ENCODE assay signal across 13 cellular contexts in the genomic region with DNA sequence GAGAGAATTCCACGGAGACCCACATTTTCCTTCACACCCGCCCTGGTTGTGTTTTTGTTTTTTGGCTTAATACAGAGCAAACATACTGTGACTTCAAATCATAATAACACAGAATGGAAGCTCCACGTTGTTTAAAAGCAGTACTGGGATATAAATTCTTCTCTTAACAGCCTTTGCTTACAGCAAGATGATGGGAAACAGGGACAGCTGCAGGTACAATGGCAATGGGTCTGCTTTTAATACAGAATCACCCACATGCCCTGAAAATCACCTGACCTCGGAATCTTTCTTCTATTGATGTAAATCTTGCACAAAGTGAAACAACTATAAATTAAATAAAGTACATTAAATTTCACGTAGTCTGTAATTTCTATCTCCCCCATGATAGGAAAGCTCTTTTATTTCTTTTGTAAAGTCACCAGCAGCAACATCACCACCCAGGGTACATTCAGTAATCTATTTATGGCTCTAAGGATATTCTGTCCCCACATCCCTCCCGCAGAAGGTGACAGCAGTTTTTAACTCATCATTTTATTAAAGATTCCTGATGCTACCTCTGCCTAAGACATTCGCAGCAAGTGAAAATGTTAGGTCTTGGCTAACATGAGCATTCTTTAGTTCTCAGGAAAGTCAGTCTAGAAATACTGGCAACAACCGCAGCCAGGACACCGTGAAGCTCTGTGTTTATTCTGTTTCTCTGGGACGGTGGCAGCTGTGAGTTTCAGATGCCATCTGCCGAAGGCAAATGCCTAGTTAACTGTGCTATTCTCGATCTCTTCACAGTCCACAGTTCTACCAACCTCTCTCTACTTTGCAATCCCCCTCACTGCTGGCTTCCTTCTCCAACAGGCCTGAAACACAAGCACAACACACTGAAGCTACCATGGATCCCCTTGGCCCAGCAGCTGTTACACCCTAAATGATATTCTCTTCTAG.
DNase-seq lines count a peak whose midpoint lies in the region; ATAC-seq, FAIRE-seq and TF ChIP-seq lines count a peak whose summit lies in the region.
"Had no signal": no experiment of that assay in that cellular context is flagged by ENCODE, and none has a peak within 500 bp of the region (broad histone marks: within the 10 kb centered on the region; RNA-seq: fewer than 3 reads in every experiment).

No MANE protein-coding gene starts in this region.

- H3K4me2 ChIP-seq in PC-9, result no peak overlapping the region

- H3K9me2 ChIP-seq in PC-9 (ENCODE audit: insufficient read depth), result no peaks in the 10 kb centered on the region; the same call in 1 of the 2 replicates

- POLR2A ChIA-PET in PC-9 (lab: Charles Lee; ENCODE audit: unreplicated experiment), result no interaction called here

- no peak overlapping the region for H2AFZ ChIP-seq in PC-9

- H3K4me1 ChIP-seq in PC-9 (replicated peaks; ENCODE audit: insufficient read depth), result no peaks in the 10 kb centered on the region

- no peaks in the 10 kb centered on the region for H3F3A ChIP-seq in PC-9 (ENCODE audit: insufficient read depth, low read depth)

- no peaks in the 10 kb centered on the region for H3K36me3 ChIP-seq in PC-9 (ENCODE audit: low read depth)

- FAIRE-seq in GM12891 (lab: Jason Lieb, UNC), result peak; percentile 73

- DNase-seq in GM12891 (ENCODE audit: insufficient read length, low spot score) (no peak), cerebellar nuclear complex (lab: John Stamatoyannopoulos, UW) (peak; percentile 51 to 94), myocyte (ENCODE audit: low read depth) (peak; percentile 91), NCI-H2196 treated with DMSO at 0.1 percent for 48 hours (lab: John Stamatoyannopoulos, UW; ENCODE audit: unreplicated experiment) (no peak), PC-9 (no peak)
- DNase-seq in activated CD4-positive, CD25-positive, alpha-beta regulatory T cell treated with anti-CD3 and anti-CD28 coated beads, Interleukin-2, amount 50 U/mL, for 72 hours, result no peak
- DNase-seq: activated CD4-positive, alpha-beta T cell treated with anti-CD3 and anti-CD28 coated beads for 36 hours; activated naive CD4-positive, alpha-beta T cell treated with anti-CD3 and anti-CD28 coated beads for 36 hours; effector CD4-positive, alpha-beta T cell; GOT3 had no signal

- H3K27ac ChIP-seq in PC-9, result no peak overlapping the region
- H3K27ac ChIP-seq: HL-60 had no signal

- TF ChIP-seq CTCF in PC-9 (conservative IDR thresholded peaks at IDR 0.05), result no peak

- no peak overlapping the region for H3K4me3 ChIP-seq in PC-9

- H3K9me3 ChIP-seq in PC-9 (ENCODE audit: insufficient read depth, low read depth), result no peaks in the 10 kb centered on the region

- no peak for TF ChIP-seq POLR2A in GM12891 (IDR thresholded peaks at IDR 0.05; ENCODE audit: low read depth, low read length)

- H3K79me2 ChIP-seq in PC-9 (ENCODE audit: low read depth), result no peaks in the 10 kb centered on the region

- no peaks in the 10 kb centered on the region for H4K20me1 ChIP-seq in PC-9 (ENCODE audit: insufficient read depth)

- intact Hi-C loops in PC-9 (cut with micrococcal nuclease; ENCODE audit: unreplicated experiment), result no loop called here

- no peaks in the 10 kb centered on the region for H3K27me3 ChIP-seq in PC-9 (ENCODE audit: insufficient read depth, low read depth)

- BruUV-seq in PC-9 (replicated peaks; lab: Mats Ljungman, UMichigan), result no TSS peak

- CTCF ChIA-PET in PC-9 (lab: Charles Lee), result no interaction called here

- ATAC-seq in HG02870 (IDR thresholded peaks at IDR 0.05; ENCODE audit: unreplicated experiment) (peak; percentile 26), GM19452 (IDR thresholded peaks at IDR 0.05; ENCODE audit: unreplicated experiment) (no peak)
- ATAC-seq: activated CD4-positive, alpha-beta T cell treated with anti-CD3 and anti-CD28 coated beads for 36 hours had no signal

TF ChIP-seq in GM12891, 5 proteins besides CTCF, POLR2A, EP300 and RAD21:
- TF ChIP-seq PAX5 (IDR thresholded peaks at IDR 0.05; ENCODE audit: insufficient read depth, low read length, severe bottlenecking), result no peak

Comparison
In these comparisons a context has a peak if more than half of its experiments do, and no peak if none do; other contexts are left out.
1. DNase-seq: peak in cerebellar nuclear complex (2 of 2) and myocyte (single experiment); none in GM12891 (single experiment), NCI-H2196 treated with DMSO at 0.1 percent for 48 hours (single experiment), PC-9 (0 of 2) and activated CD4-positive, CD25-positive, alpha-beta regulatory T cell treated with anti-CD3 and anti-CD28 coated beads, Interleukin-2, amount 50 U/mL, for 72 hours (single experiment).